1 cellular context compared by ENCODE assay signal in the genomic region with DNA sequence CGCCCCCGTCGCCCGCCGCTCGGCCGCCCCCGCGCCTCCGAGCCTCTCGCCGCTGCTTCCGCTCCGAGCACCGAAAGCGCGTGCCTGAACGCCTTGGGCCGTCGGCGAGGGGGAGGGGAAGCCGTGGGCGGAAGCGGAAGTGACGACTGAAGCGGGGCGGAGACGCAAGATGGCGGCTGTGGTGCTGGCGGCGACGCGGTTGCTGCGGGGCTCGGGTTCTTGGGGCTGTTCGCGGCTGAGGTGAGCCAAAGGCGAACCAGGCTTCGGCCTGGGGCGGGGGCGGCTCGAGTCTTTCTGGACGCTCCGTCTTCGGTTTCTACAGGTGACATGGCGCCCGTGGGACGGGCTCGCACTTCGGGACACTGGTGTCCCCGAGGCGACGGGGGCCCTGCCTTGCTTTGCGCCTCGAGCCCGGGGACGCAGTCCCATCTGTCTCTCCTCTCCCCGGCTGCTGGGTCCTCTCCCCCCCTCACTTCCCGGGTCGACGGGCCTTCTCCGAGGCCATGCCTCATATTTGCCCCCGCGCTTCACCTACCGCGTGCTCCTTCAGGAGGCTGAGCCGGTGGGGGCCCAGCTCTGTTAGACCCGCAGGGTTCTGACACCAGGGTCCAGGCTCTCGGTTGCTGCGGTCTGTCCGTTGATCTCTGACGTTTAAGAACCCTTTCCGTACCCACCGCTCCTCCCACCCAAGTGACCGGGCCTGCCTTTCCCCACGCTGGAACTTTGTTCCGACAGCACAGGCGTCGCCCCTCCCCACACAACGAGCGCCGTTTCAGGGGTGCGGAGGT.
TF ChIP-seq lines count a peak whose summit lies in the region.

A gene with protein sequence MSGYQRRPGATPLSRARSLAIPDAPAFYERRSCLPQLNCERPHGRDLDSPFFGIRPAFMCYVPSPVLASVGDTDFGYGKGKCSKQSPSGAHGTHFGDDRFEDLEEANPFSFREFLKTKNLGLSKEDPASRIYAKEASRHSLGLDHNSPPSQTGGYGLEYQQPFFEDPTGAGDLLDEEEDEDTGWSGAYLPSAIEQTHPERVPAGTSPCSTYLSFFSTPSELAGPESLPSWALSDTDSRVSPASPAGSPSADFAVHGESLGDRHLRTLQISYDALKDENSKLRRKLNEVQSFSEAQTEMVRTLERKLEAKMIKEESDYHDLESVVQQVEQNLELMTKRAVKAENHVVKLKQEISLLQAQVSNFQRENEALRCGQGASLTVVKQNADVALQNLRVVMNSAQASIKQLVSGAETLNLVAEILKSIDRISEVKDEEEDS (minus strand): TSS at position 115 of the 788 bp plus-strand sequence. CDS start 217 bp downstream, outside the sequence.
A gene with protein sequence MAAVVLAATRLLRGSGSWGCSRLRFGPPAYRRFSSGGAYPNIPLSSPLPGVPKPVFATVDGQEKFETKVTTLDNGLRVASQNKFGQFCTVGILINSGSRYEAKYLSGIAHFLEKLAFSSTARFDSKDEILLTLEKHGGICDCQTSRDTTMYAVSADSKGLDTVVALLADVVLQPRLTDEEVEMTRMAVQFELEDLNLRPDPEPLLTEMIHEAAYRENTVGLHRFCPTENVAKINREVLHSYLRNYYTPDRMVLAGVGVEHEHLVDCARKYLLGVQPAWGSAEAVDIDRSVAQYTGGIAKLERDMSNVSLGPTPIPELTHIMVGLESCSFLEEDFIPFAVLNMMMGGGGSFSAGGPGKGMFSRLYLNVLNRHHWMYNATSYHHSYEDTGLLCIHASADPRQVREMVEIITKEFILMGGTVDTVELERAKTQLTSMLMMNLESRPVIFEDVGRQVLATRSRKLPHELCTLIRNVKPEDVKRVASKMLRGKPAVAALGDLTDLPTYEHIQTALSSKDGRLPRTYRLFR (plus strand): TSS at position 159 of the 788 bp plus-strand sequence. CDS start 11 bp downstream, at position 170.

TF ChIP-seq in HepG2, 621 proteins besides CTCF, POLR2A, EP300 and RAD21 (continued from another document and continues in another):
- TF ChIP-seq ZHX2 (IDR thresholded peaks at IDR 0.05; ENCODE audit: low read depth) (peak; percentile 91), ZHX2 (CRISPR knock-in tag; IDR thresholded peaks at IDR 0.05; ENCODE audit: borderline replicate concordance) (no peak), ZNF142 (CRISPR knock-in tag; IDR thresholded peaks at IDR 0.05) (no peak), ZNF557 (CRISPR knock-in tag; IDR thresholded peaks at IDR 0.05) (peak; percentile 71; the same call in 1 of the 2 replicates), FOXP4 (CRISPR knock-in tag; IDR thresholded peaks at IDR 0.05) (0 out of 2 replicates have a peak, but pooled peaks have one; percentile 21), ZNF331 (CRISPR knock-in tag; IDR thresholded peaks at IDR 0.05) (0 out of 2 replicates have a peak, but pooled peaks have one; percentile 53), ZNF761 (CRISPR knock-in tag; conservative IDR thresholded peaks at IDR 0.05) (no peak), NCOA5 (CRISPR knock-in tag; IDR thresholded peaks at IDR 0.05) (no peak), ZNF563 (CRISPR knock-in tag; IDR thresholded peaks at IDR 0.05) (no peak), ZNF547 (CRISPR knock-in tag; IDR thresholded peaks at IDR 0.05) (no peak), ZKSCAN1 (IDR thresholded peaks at IDR 0.05; ENCODE audit: low read length) (no peak), ZNF138 (CRISPR knock-in tag; IDR thresholded peaks at IDR 0.05; ENCODE audit: low read depth) (peak; percentile 26; the same call in 1 of the 2 replicates), ZNF687 (CRISPR knock-in tag; IDR thresholded peaks at IDR 0.05) (peak; percentile 67; the same call in 1 of the 2 replicates), ZNF629 (CRISPR knock-in tag; conservative IDR thresholded peaks at IDR 0.05) (0 out of 2 replicates have a peak, but pooled peaks have one; percentile 18), ZNF33A (CRISPR knock-in tag; IDR thresholded peaks at IDR 0.05; ENCODE audit: borderline replicate concordance) (no peak), ZNF670 (CRISPR knock-in tag; IDR thresholded peaks at IDR 0.05; ENCODE audit: borderline replicate concordance) (no peak), NR2F1 (CRISPR knock-in tag; IDR thresholded peaks at IDR 0.05) (no peak), RFX5 (IDR thresholded peaks at IDR 0.05; ENCODE audit: low read depth, low read length) (no peak), AHR (CRISPR knock-in tag; IDR thresholded peaks at IDR 0.05) (no peak; the same call in 1 of the 2 replicates)
- TF ChIP-seq, protein P1, sequence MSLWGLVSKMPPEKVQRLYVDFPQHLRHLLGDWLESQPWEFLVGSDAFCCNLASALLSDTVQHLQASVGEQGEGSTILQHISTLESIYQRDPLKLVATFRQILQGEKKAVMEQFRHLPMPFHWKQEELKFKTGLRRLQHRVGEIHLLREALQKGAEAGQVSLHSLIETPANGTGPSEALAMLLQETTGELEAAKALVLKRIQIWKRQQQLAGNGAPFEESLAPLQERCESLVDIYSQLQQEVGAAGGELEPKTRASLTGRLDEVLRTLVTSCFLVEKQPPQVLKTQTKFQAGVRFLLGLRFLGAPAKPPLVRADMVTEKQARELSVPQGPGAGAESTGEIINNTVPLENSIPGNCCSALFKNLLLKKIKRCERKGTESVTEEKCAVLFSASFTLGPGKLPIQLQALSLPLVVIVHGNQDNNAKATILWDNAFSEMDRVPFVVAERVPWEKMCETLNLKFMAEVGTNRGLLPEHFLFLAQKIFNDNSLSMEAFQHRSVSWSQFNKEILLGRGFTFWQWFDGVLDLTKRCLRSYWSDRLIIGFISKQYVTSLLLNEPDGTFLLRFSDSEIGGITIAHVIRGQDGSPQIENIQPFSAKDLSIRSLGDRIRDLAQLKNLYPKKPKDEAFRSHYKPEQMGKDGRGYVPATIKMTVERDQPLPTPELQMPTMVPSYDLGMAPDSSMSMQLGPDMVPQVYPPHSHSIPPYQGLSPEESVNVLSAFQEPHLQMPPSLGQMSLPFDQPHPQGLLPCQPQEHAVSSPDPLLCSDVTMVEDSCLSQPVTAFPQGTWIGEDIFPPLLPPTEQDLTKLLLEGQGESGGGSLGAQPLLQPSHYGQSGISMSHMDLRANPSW (CRISPR knock-in tag; IDR thresholded peaks at IDR 0.05; ENCODE audit: borderline replicate concordance), result no peak
- TF ChIP-seq, protein P2, sequence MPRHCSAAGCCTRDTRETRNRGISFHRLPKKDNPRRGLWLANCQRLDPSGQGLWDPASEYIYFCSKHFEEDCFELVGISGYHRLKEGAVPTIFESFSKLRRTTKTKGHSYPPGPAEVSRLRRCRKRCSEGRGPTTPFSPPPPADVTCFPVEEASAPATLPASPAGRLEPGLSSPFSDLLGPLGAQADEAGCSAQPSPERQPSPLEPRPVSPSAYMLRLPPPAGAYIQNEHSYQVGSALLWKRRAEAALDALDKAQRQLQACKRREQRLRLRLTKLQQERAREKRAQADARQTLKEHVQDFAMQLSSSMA (CRISPR knock-in tag; IDR thresholded peaks at IDR 0.05), result no peak
